Comparison of ENCODE assay signal across 8 cellular contexts in the genomic region with DNA sequence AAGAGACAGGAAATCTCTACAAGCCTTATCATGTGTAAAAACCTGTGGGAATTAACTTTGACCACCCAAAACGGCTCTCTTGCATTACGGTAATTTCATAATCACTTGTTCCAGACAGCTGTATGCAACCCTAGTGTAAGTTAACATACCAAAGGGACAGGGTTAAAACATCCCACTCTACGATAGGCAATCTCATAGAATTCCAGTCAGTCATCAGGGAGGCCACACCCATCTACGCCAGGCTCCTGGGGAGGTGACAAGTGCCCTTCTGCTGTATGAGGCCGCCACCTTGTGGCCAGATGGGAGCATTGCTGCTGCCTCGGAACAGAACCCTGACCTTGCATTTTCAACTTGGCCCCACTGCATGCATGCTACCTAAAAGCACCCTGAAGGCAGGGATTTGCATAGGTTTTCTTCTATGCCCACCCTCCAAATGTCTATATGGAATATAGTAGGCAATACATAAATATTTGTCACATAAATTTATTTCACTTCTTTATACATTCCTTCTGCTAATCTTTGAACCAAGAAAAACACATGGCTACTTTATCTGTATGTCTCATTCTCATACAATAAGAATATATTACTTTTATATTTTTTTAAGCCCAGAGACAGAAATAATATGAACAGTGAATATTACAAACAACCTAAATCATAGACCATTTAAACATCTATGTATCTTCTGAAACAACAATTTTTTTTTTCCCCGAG. TPM values are rescaled to one million over a fixed set of nuclear protein-coding genes. Genes with fewer than 3 reads are reported as not detected.
DNase-seq lines count a peak whose midpoint lies in the region; ATAC-seq and TF ChIP-seq lines count a peak whose summit lies in the region.

No MANE protein-coding gene starts in this region.

- H3K4me1 ChIP-seq in HEK293 (ENCODE audit: control insufficient read depth, insufficient read depth, low read length) (peaks cover 7% of the 10 kb centered on the region; the same call in 1 of the 2 replicates), cardiac muscle cell (ENCODE audit: low read depth) (peaks cover 12% of the 10 kb centered on the region), prostate gland (replicated peaks) (no peaks in the 10 kb centered on the region), uterus (no peaks in the 10 kb centered on the region)

- no peak overlapping the region for H3K9ac ChIP-seq in SU-DHL-6 (ENCODE audit: low read length)

- no peaks in the 10 kb centered on the region for H3K79me2 ChIP-seq in SU-DHL-6 (ENCODE audit: insufficient read depth, low read length)

- no peaks in the 10 kb centered on the region for H3K27me3 ChIP-seq in SU-DHL-6 (ENCODE audit: low read length)
- H3K27me3 ChIP-seq in cardiac muscle cell: no peaks in the 10 kb centered on the region
- no peaks in the 10 kb centered on the region for H3K27me3 ChIP-seq in prostate gland (replicated peaks; ENCODE audit: insufficient read depth)
- no peaks in the 10 kb centered on the region for H3K27me3 ChIP-seq in uterus

- intact Hi-C loops in prostate gland (cut with DNase I) (no loop called here), uterus (cut with DNase I; ENCODE audit: low total_unique reads) (no loop called here)

- no peaks in the 10 kb centered on the region for H3K9me2 ChIP-seq in SU-DHL-6 (replicated peaks; ENCODE audit: insufficient read depth, low read length)

- peak overlapping the region; percentile 5 for H3K27ac Mint-ChIP-seq in activated naive CD8-positive, alpha-beta T cell treated with anti-CD3 and anti-CD28 coated beads, Interleukin-2, amount 10 ng/mL, durations not matched to agents 7 days and 5 days

- H3K4me3 Mint-ChIP-seq in activated naive CD8-positive, alpha-beta T cell treated with anti-CD3 and anti-CD28 coated beads, Interleukin-2, amount 10 ng/mL, durations not matched to agents 7 days and 5 days: peak overlapping the region; percentile 81

- H3K36me3 ChIP-seq in HEK293 (ENCODE audit: control insufficient read depth in 2 of 2, insufficient read depth in 1 of 2, low read length in 2 of 2): no peaks in the 10 kb centered on the region
- no peaks in the 10 kb centered on the region for H3K36me3 ChIP-seq in SU-DHL-6 (ENCODE audit: low read length)
- H3K36me3 ChIP-seq in cardiac muscle cell: no peaks in the 10 kb centered on the region
- no peaks in the 10 kb centered on the region for H3K36me3 ChIP-seq in prostate gland
- H3K36me3 ChIP-seq in uterus: no peaks in the 10 kb centered on the region

- no peak overlapping the region for H3K4me3 ChIP-seq in HEK293 (ENCODE audit: low read depth, low read length)
- no peak overlapping the region for H3K4me3 ChIP-seq in SU-DHL-6 (ENCODE audit: insufficient read depth, low read length, poor library complexity, severe bottlenecking)
- H3K4me3 ChIP-seq in cardiac muscle cell: no peak overlapping the region
- no peak overlapping the region for H3K4me3 ChIP-seq in prostate gland
- H3K4me3 ChIP-seq in uterus: no peak overlapping the region

- peak; percentile 70 for DNase-seq in DMS114 treated with DMSO at 0.1 percent for 48 hours (lab: John Stamatoyannopoulos, UW; ENCODE audit: unreplicated experiment)
- peak; percentile 61 for DNase-seq in NCI-H1436 treated with DMSO at 0.1 percent for 48 hours (lab: John Stamatoyannopoulos, UW)
- peak; percentile 85 for DNase-seq in activated naive CD8-positive, alpha-beta T cell treated with anti-CD3 and anti-CD28 coated beads, Interleukin-2, amount 10 ng/mL, durations not matched to agents 7 days and 5 days
- peak; percentile 90 to 97 for DNase-seq in cardiac muscle cell (ENCODE audit: low read depth in 1 of 2, low spot score in 1 of 2)
- peak; percentile 90 for DNase-seq in prostate gland (ENCODE audit: low spot score)
- DNase-seq in uterus: peak; percentile 90

- no peaks in the 10 kb centered on the region for H3K9me3 Mint-ChIP-seq in activated naive CD8-positive, alpha-beta T cell treated with anti-CD3 and anti-CD28 coated beads, Interleukin-2, amount 10 ng/mL, durations not matched to agents 7 days and 5 days

- H3K27me3 Mint-ChIP-seq in activated naive CD8-positive, alpha-beta T cell treated with anti-CD3 and anti-CD28 coated beads, Interleukin-2, amount 10 ng/mL, durations not matched to agents 7 days and 5 days: peaks cover 4% of the 10 kb centered on the region

- ATAC-seq in activated naive CD8-positive, alpha-beta T cell treated with anti-CD3 and anti-CD28 coated beads, Interleukin-2, amount 10 ng/mL, durations not matched to agents 7 days and 5 days (ENCODE audit: low read depth): peak; percentile 92

- H4K20me1 ChIP-seq in SU-DHL-6 (ENCODE audit: low read depth, low read length): no peaks in the 10 kb centered on the region

- no peak overlapping the region for H2AFZ ChIP-seq in SU-DHL-6 (ENCODE audit: low read depth, low read length, severe bottlenecking)

- TF ChIP-seq CTCF in HEK293 (tag by site-specific recombination; IDR thresholded peaks at IDR 0.05) (peak; percentile 95), SU-DHL-6 (IDR thresholded peaks at IDR 0.05; ENCODE audit: insufficient read depth, low read length, poor library complexity, severe bottlenecking) (peak; percentile 91), cardiac muscle cell (IDR thresholded peaks at IDR 0.05; ENCODE audit: low read depth, low read length) (peak; percentile 98), prostate gland (IDR thresholded peaks at IDR 0.05) (peak; percentile 97 to 100 (median 100)), uterus (IDR thresholded peaks at IDR 0.05) (peak; percentile 99)

- POLR2A ChIA-PET in HEK293 (lab: Yijun Ruan, JAX): no interaction called here
- POLR2A ChIA-PET in activated naive CD8-positive, alpha-beta T cell treated with anti-CD3 and anti-CD28 coated beads, Interleukin-2, amount 10 ng/mL, durations not matched to agents 7 days and 5 days (lab: Charles Lee): no interaction called here

- no peak overlapping the region for H3K27ac ChIP-seq in HEK293 (ENCODE audit: extremely low read depth, low read depth, low read length)
- no peak overlapping the region for H3K27ac ChIP-seq in SU-DHL-6 (ENCODE audit: low read depth, low read length)
- no peak overlapping the region for H3K27ac ChIP-seq in cardiac muscle cell
- no peak overlapping the region for H3K27ac ChIP-seq in prostate gland
- no peak overlapping the region for H3K27ac ChIP-seq in uterus

- H3F3A ChIP-seq in SU-DHL-6 (ENCODE audit: insufficient read depth): no peaks in the 10 kb centered on the region

- H3K9me3 ChIP-seq in HEK293 (ENCODE audit: control insufficient read depth, insufficient read depth, low read depth, low read length) (no peaks in the 10 kb centered on the region), SU-DHL-6 (ENCODE audit: insufficient read depth, low read length) (no peaks in the 10 kb centered on the region), cardiac muscle cell (ENCODE audit: low read depth) (no peaks in the 10 kb centered on the region), prostate gland (no peaks in the 10 kb centered on the region), uterus (no peaks in the 10 kb centered on the region)

- H3K4me2 ChIP-seq in SU-DHL-6 (ENCODE audit: low read depth, low read length, poor library complexity, severe bottlenecking): no peak overlapping the region

- TF ChIP-seq POLR2A in prostate gland (IDR thresholded peaks at IDR 0.05) (no peak), uterus (IDR thresholded peaks at IDR 0.05) (no peak)

- H3K36me3 Mint-ChIP-seq in activated naive CD8-positive, alpha-beta T cell treated with anti-CD3 and anti-CD28 coated beads, Interleukin-2, amount 10 ng/mL, durations not matched to agents 7 days and 5 days: no peaks in the 10 kb centered on the region

- WGBS in prostate gland: 15% methylated on average over 7 of the region's 7 CpGs

- CTCF ChIA-PET in HEK293 (lab: Yijun Ruan, JAX): interaction anchor here (0.5 to 2.5 kb wide), 19 partner anchors 9 to 624 kb away, joined by 3 to 15 read pairs (median 4); no protein-coding TSS in a partner anchor

- H3K4me1 Mint-ChIP-seq in activated naive CD8-positive, alpha-beta T cell treated with anti-CD3 and anti-CD28 coated beads, Interleukin-2, amount 10 ng/mL, durations not matched to agents 7 days and 5 days: peaks cover 23% of the 10 kb centered on the region

TF ChIP-seq in HEK293, 187 proteins besides CTCF, POLR2A, EP300 and RAD21 (continues in another document):
- TF ChIP-seq, protein P1, sequence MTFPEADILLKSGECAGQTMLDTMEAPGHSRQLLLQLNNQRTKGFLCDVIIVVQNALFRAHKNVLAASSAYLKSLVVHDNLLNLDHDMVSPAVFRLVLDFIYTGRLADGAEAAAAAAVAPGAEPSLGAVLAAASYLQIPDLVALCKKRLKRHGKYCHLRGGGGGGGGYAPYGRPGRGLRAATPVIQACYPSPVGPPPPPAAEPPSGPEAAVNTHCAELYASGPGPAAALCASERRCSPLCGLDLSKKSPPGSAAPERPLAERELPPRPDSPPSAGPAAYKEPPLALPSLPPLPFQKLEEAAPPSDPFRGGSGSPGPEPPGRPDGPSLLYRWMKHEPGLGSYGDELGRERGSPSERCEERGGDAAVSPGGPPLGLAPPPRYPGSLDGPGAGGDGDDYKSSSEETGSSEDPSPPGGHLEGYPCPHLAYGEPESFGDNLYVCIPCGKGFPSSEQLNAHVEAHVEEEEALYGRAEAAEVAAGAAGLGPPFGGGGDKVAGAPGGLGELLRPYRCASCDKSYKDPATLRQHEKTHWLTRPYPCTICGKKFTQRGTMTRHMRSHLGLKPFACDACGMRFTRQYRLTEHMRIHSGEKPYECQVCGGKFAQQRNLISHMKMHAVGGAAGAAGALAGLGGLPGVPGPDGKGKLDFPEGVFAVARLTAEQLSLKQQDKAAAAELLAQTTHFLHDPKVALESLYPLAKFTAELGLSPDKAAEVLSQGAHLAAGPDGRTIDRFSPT (tag by site-specific recombination; IDR thresholded peaks at IDR 0.05): no peak
- TF ChIP-seq ZNF24 (tag by site-specific recombination; IDR thresholded peaks at IDR 0.05) (0 out of 2 replicates have a peak, but pooled peaks have one; percentile 21), SCRT1 (tag by site-specific recombination; IDR thresholded peaks at IDR 0.05; ENCODE audit: borderline replicate concordance) (no peak), ZFP37 (tag by site-specific recombination; IDR thresholded peaks at IDR 0.05) (no peak), KLF10 (tag by site-specific recombination; IDR thresholded peaks at IDR 0.05) (peak; percentile 91), ZBTB20 (tag by site-specific recombination; IDR thresholded peaks at IDR 0.05) (no peak)

RNA-seq across cellular contexts. Expression of a gene that starts 12.6 kb away (rescaled TPM):
- under 1 TPM; 0.31 to 0.64 TPM for total RNA-seq in activated naive CD8-positive, alpha-beta T cell treated with anti-CD3 and anti-CD28 coated beads, Interleukin-2, amount 10 ng/mL, durations not matched to agents 7 days and 5 days
- 1.2 and 3.6 TPM in 2 replicates for total RNA-seq in cardiac muscle cell
- polyA plus RNA-seq in cardiac muscle cell: 0.22 and 1.8 TPM in 2 replicates
- total RNA-seq in prostate gland: 1 to 10 TPM; 3.2 to 7.0 TPM
- 1 to 10 TPM in 2 of 4 donors, under 1 TPM in 1, not detected in 1; 0.29 to 5.7 (median 1.2) TPM for total RNA-seq in uterus

RNA-seq across cellular contexts. Expression of a gene that starts 12.7 kb away (rescaled TPM):
- total RNA-seq in activated naive CD8-positive, alpha-beta T cell treated with anti-CD3 and anti-CD28 coated beads, Interleukin-2, amount 10 ng/mL, durations not matched to agents 7 days and 5 days: 10 to 100 TPM; 44.2 to 46.6 TPM
- total RNA-seq in cardiac muscle cell (16.9 and 25.5 TPM in 2 replicates), prostate gland (10 to 100 TPM; 22.7 to 38.3 TPM), uterus (10 to 100 TPM in 3 of 4 donors, 1 to 10 TPM in 1; 9.7 to 28.1 (median 19.3) TPM)
- 13.6 and 14.8 TPM in 2 replicates for polyA plus RNA-seq in cardiac muscle cell
